22 cellular contexts compared by ENCODE assay signal in genomic region chr17:12613566-12613965, GRCh38. TPM values are rescaled to one million over a fixed set of nuclear protein-coding genes. Genes with fewer than 3 reads are reported as not detected.
DNase-seq lines count a peak whose midpoint lies in the region; ATAC-seq, FAIRE-seq and TF ChIP-seq lines count a peak whose summit lies in the region.
"Had no signal": no experiment of that assay in that cellular context is flagged by ENCODE, and none has a peak within 500 bp of the region (broad histone marks: within the 10 kb centered on the region; RNA-seq: fewer than 3 reads in every experiment).

No MANE protein-coding gene starts in this region.

- DNase-seq in AG08395 (ENCODE audit: low spot score) (peak; percentile 55), HS-5 (ENCODE audit: low read depth) (peak; percentile 87), cardiac fibroblast (ENCODE audit: low read depth in 2 of 2) (peak; percentile 35 to 74), keratinocyte (ENCODE audit: low read depth, low spot score) (no peak), nephron progenitor cell (no peak)
- DNase-seq in activated naive CD4-positive, alpha-beta T cell treated with anti-CD3 and anti-CD28 coated beads, Interleukin-2, amount 10 ng/mL, durations not matched to agents 7 days and 5 days, result no peak
- DNase-seq: activated CD4-positive, CD25-positive, alpha-beta regulatory T cell; DMS79; heart left ventricle; midbrain; NCI-H187; NCI-H446; SHP77; upper lobe of right lung had no signal

- H4K20me1 ChIP-seq in keratinocyte (ENCODE audit: control insufficient read depth, extremely low read depth, insufficient read depth, low read length), result no peaks in the 10 kb centered on the region

- H3K4me3 ChIP-seq in cardiac fibroblast (replicated peaks in 1 of 2; ENCODE audit: low read depth in 2 of 2, low read length in 2 of 2) (no peak overlapping the region), keratinocyte (ENCODE audit: control insufficient read depth in 2 of 3, extremely low read depth in 1 of 3, insufficient read depth in 2 of 3, low read depth in 1 of 3, low read length in 3 of 3) (no peak overlapping the region)
- H3K4me3 ChIP-seq: heart left ventricle, upper lobe of right lung had no signal

- TF ChIP-seq CTCF in cardiac fibroblast (IDR thresholded peaks at IDR 0.05; ENCODE audit: low read depth, low read length) (no peak), keratinocyte (optimal IDR thresholded peaks at IDR 0.05 in 1 of 3, IDR thresholded peaks at IDR 0.05 in 1 of 3, conservative IDR thresholded peaks at IDR 0.05 in 1 of 3; ENCODE audit: extremely low read depth in 1 of 3, insufficient read depth in 2 of 3, low read length in 3 of 3) (no peak), nephron progenitor cell (IDR thresholded peaks at IDR 0.05) (no peak)

- peaks cover 10% of the 10 kb centered on the region for H3K4me1 ChIP-seq in keratinocyte (ENCODE audit: control insufficient read depth, extremely low read depth, insufficient read depth, low read length)
- H3K4me1 ChIP-seq: heart left ventricle, upper lobe of right lung had no signal

- peak overlapping the region; percentile 22 for H3K4me2 ChIP-seq in keratinocyte (ENCODE audit: control insufficient read depth, extremely low read depth, insufficient read depth, low read depth, low read length)

- H3K27ac ChIP-seq in keratinocyte (ENCODE audit: control insufficient read depth, insufficient read depth, low read length), result no peak overlapping the region
- H3K27ac ChIP-seq: heart left ventricle, upper lobe of right lung had no signal

- peaks cover 12% of the 10 kb centered on the region for H3K9me3 Mint-ChIP-seq in activated naive CD4-positive, alpha-beta T cell treated with anti-CD3 and anti-CD28 coated beads, Interleukin-2, amount 10 ng/mL, durations not matched to agents 7 days and 5 days
- H3K9me3 Mint-ChIP-seq in nephron progenitor cell, result peaks cover 4% of the 10 kb centered on the region

- H3K79me2 ChIP-seq in keratinocyte (ENCODE audit: control insufficient read depth, insufficient read depth, low read length), result no peaks in the 10 kb centered on the region

- CTCF ChIA-PET in activated naive CD4-positive, alpha-beta T cell treated with anti-CD3 and anti-CD28 coated beads, Interleukin-2, amount 10 ng/mL, durations not matched to agents 7 days and 5 days (lab: Charles Lee), result no interaction called here

- peak; percentile 90 for FAIRE-seq in keratinocyte (lab: Jason Lieb, UNC)
- FAIRE-seq: A204.1, endometrium, islet of Langerhans had no signal

- no peak for ATAC-seq in GM18511 (IDR thresholded peaks at IDR 0.05; ENCODE audit: unreplicated experiment)
- ATAC-seq in GM19467 (IDR thresholded peaks at IDR 0.05; ENCODE audit: unreplicated experiment), result no peak
- ATAC-seq: heart left ventricle, upper lobe of right lung had no signal

- dilution Hi-C loops in keratinocyte (cut with MboI; ENCODE audit: extremely low pct_ligation_motif_present, low sequenced_read_pairs), result no loop called here

- H3K27me3 Mint-ChIP-seq in activated naive CD4-positive, alpha-beta T cell treated with anti-CD3 and anti-CD28 coated beads, Interleukin-2, amount 10 ng/mL, durations not matched to agents 7 days and 5 days, result no peaks in the 10 kb centered on the region
- H3K27me3 Mint-ChIP-seq in nephron progenitor cell (ENCODE audit: low read depth, poor library complexity), result peaks cover 5% of the 10 kb centered on the region
- H3K27me3 Mint-ChIP-seq: stimulated activated naive CD8-positive, alpha-beta T cell treated with anti-CD3 and anti-CD28 coated beads, Interleukin-15, Interleukin-2, amounts not matched to agents 100 ng/mL and 50 ng/mL, for 24 hours had no signal

- no peaks in the 10 kb centered on the region for H3K36me3 Mint-ChIP-seq in activated naive CD4-positive, alpha-beta T cell treated with anti-CD3 and anti-CD28 coated beads, Interleukin-2, amount 10 ng/mL, durations not matched to agents 7 days and 5 days
- H3K36me3 Mint-ChIP-seq in nephron progenitor cell (ENCODE audit: low read depth), result no peaks in the 10 kb centered on the region

- no peak overlapping the region for H3K9ac ChIP-seq in keratinocyte (ENCODE audit: control insufficient read depth, extremely low read depth, insufficient read depth, low read length)

- H3K4me3 Mint-ChIP-seq in activated naive CD4-positive, alpha-beta T cell treated with anti-CD3 and anti-CD28 coated beads, Interleukin-2, amount 10 ng/mL, durations not matched to agents 7 days and 5 days, result no peak overlapping the region
- no peak overlapping the region for H3K4me3 Mint-ChIP-seq in nephron progenitor cell
- H3K4me3 Mint-ChIP-seq: stimulated activated naive CD8-positive, alpha-beta T cell treated with anti-CD3 and anti-CD28 coated beads, Interleukin-15, Interleukin-2, amounts not matched to agents 100 ng/mL and 50 ng/mL, for 24 hours; T-helper 2 cell treated with Interferon-gamma antibody and Interleukin-4, amounts not matched to agents 5 μg/mL and 100 μg/mL, for 36 hours had no signal

- peak overlapping the region; percentile 25 for H2AFZ ChIP-seq in keratinocyte (ENCODE audit: control insufficient read depth, low read length)

- H3K27ac Mint-ChIP-seq in activated naive CD4-positive, alpha-beta T cell treated with anti-CD3 and anti-CD28 coated beads, Interleukin-2, amount 10 ng/mL, durations not matched to agents 7 days and 5 days, result no peak overlapping the region
- H3K27ac Mint-ChIP-seq in nephron progenitor cell, result no peak overlapping the region
- H3K27ac Mint-ChIP-seq: activated T-helper 2 cell treated with anti-CD3 and anti-CD28 coated beads, Interferon-gamma antibody, Interleukin-2, Interleukin-4, amounts not matched to agents 10 μg/mL and 5 μg/mL and 100 μg/mL, durations not matched to agents 14 hours and 24 hours and 36 hours; stimulated activated naive CD8-positive, alpha-beta T cell treated with anti-CD3 and anti-CD28 coated beads, Interleukin-15, Interleukin-2, amounts not matched to agents 100 ng/mL and 50 ng/mL, for 24 hours; T-helper 2 cell treated with Interferon-gamma antibody and Interleukin-4, amounts not matched to agents 5 μg/mL and 100 μg/mL, for 36 hours had no signal

- H3K4me1 Mint-ChIP-seq in activated naive CD4-positive, alpha-beta T cell treated with anti-CD3 and anti-CD28 coated beads, Interleukin-2, amount 10 ng/mL, durations not matched to agents 7 days and 5 days, result no peaks in the 10 kb centered on the region
- H3K4me1 Mint-ChIP-seq in nephron progenitor cell, result peaks cover 8% of the 10 kb centered on the region

- no peaks in the 10 kb centered on the region for H3K36me3 ChIP-seq in keratinocyte (ENCODE audit: control insufficient read depth in 2 of 2, extremely low read depth in 1 of 2, insufficient read depth in 2 of 2, low read length in 2 of 2)
- H3K36me3 ChIP-seq: heart left ventricle, upper lobe of right lung had no signal

- no peaks in the 10 kb centered on the region for H3K9me1 ChIP-seq in keratinocyte (ENCODE audit: control insufficient read depth, extremely low read depth, insufficient read depth, low read length)

- no peaks in the 10 kb centered on the region for H3K27me3 ChIP-seq in keratinocyte (ENCODE audit: control insufficient read depth, extremely low read depth, insufficient read depth, low read length)
- H3K27me3 ChIP-seq: heart left ventricle, upper lobe of right lung had no signal

- no peaks in the 10 kb centered on the region for H3K9me3 ChIP-seq in keratinocyte (ENCODE audit: control insufficient read depth, low read depth, low read length)
- H3K9me3 ChIP-seq: heart left ventricle, upper lobe of right lung had no signal

RNA-seq across cellular contexts. Expression of gene MYOCD, which starts 52.1 kb away (rescaled TPM):
- not detected in 3 replicates for polyA plus RNA-seq in keratinocyte
- not detected for polyA plus RNA-seq in keratinocyte (2011; ENCODE audit: low read depth)
- not detected in 2 replicates for polyA plus RNA-seq in keratinocyte (2011; cell fraction: cytosol; rRNA removed)
- polyA plus RNA-seq in keratinocyte (2011; cell fraction: nucleus; rRNA removed), result not detected in 2 replicates
- polyA plus RNA-seq in keratinocyte (2012; ENCODE audit: low replicate concordance), result not detected in 2 replicates
- not detected in 3 replicates for polyA minus RNA-seq in keratinocyte
- not detected for polyA minus RNA-seq in keratinocyte (2011; cell fraction: cytosol; rRNA and poly(A)+ RNA removed)
- polyA minus RNA-seq in keratinocyte (2011; cell fraction: nucleus; rRNA and poly(A)+ RNA removed), result not detected in 2 replicates

Comparison
In these comparisons a context has a peak if more than half of its experiments do, and no peak if none do; other contexts are left out.
1. DNase-seq: peak in AG08395 (single experiment), HS-5 (single experiment) and cardiac fibroblast (2 of 2); none in keratinocyte (single experiment), activated naive CD4-positive, alpha-beta T cell treated with anti-CD3 and anti-CD28 coated beads, Interleukin-2, amount 10 ng/mL, durations not matched to agents 7 days and 5 days (single experiment) and nephron progenitor cell (single experiment).